ENCODE assay signal across 8 cellular contexts in genomic region chr10:15088428-15089261, GRCh38. TPM values are rescaled to one million over a fixed set of nuclear protein-coding genes. Genes with fewer than 3 reads are reported as not detected.
DNase-seq lines count a peak whose midpoint lies in the region; ATAC-seq, FAIRE-seq and TF ChIP-seq lines count a peak whose summit lies in the region.

Gene ACBD7 (minus strand): TSS chr10:15088776. CDS start chr10:15088728, 48 bp downstream.

- CTCF ChIA-PET in BJ (lab: Yijun Ruan, JAX) = no interaction called here

- H3K4me3 ChIP-seq in BJ (ENCODE audit: low read depth, low read length) (peak within 1 kb of the TSS; percentile 71), duodenal mucosa (ENCODE audit: low read depth in 1 of 2, low read length in 2 of 2) (peak within 1 kb of the TSS; percentile 73 to 77), lower lobe of right lung (peak within 1 kb of the TSS; percentile 72)

- peak within 1 kb of the TSS; percentile 20 for H3K27ac ChIP-seq in duodenal mucosa (ENCODE audit: low read depth, low read length)
- H3K27ac ChIP-seq in lower lobe of right lung = no peak within 1 kb of the TSS

- ATAC-seq in HG03378 (IDR thresholded peaks at IDR 0.05; ENCODE audit: unreplicated experiment) = peak; percentile 78
- ATAC-seq in lower lobe of right lung = peak; percentile 97 to 98

- H3K9me3 ChIP-seq in duodenal mucosa (ENCODE audit: control insufficient read depth in 1 of 2, low read length in 2 of 2) (no peaks in the 10 kb centered on the region), lower lobe of right lung (no peaks in the 10 kb centered on the region)

- peak; percentile 23 for DNase-seq in BJ (ENCODE audit: low read depth)
- peak; percentile 83 for DNase-seq in GM19239 (ENCODE audit: insufficient read length, low spot score)
- peak; percentile 24 for DNase-seq in NCI-H524 treated with DMSO at 0.1 percent for 48 hours (lab: John Stamatoyannopoulos, UW)
- peak; percentile 66 to 69 for DNase-seq in activated CD4-positive, alpha-beta T cell treated with anti-CD3 and anti-CD28 coated beads, Interleukin-2, amount 50 U/mL, for 4 hours
- peak; percentile 83 for DNase-seq in lower lobe of right lung
- peak; percentile 25 to 66 (median 51) for DNase-seq in stimulated activated CD4-positive, alpha-beta T cell treated with anti-CD3 and anti-CD28 coated beads, TNF-alpha, amount 100 ng/mL, for 1 hour (ENCODE audit: low read depth in 3 of 3, low spot score in 1 of 3)

- no peak within 1 kb of the TSS for H3K9ac ChIP-seq in duodenal mucosa (ENCODE audit: low read depth in 1 of 2, low read length in 2 of 2)

- peak; percentile 72 for FAIRE-seq in GM19239 (lab: Jason Lieb, UNC)

- H3K27me3 ChIP-seq in BJ (ENCODE audit: control insufficient read depth, insufficient read depth, low read length) (no peaks in the 10 kb centered on the region), duodenal mucosa (ENCODE audit: control insufficient read depth in 1 of 2, insufficient read depth in 2 of 2, low read length in 2 of 2) (peaks cover 0 to 3% of the 10 kb centered on the region in 2 donors), lower lobe of right lung (ENCODE audit: low read depth) (peaks cover 6% of the 10 kb centered on the region)

- TF ChIP-seq CTCF in BJ (IDR thresholded peaks at IDR 0.05; ENCODE audit: insufficient read depth, low read depth, low read length) = peak; percentile 27; the same call in 1 of the 2 replicates
- peak; percentile 68 for TF ChIP-seq CTCF in lower lobe of right lung (IDR thresholded peaks at IDR 0.05)

- intact Hi-C loops in lower lobe of right lung (cut with DNase I) = no loop called here

- no peaks in the 10 kb centered on the region for H3K36me3 ChIP-seq in BJ (ENCODE audit: control insufficient read depth, insufficient read depth, low read length)
- H3K36me3 ChIP-seq in duodenal mucosa (ENCODE audit: control insufficient read depth in 1 of 2, insufficient read depth in 2 of 2, low read length in 2 of 2) = no peaks in the 10 kb centered on the region
- H3K36me3 ChIP-seq in lower lobe of right lung = no peaks in the 10 kb centered on the region

- POLR2A ChIA-PET in BJ (lab: Charles Lee) = no interaction called here

- H3K4me1 ChIP-seq in duodenal mucosa (ENCODE audit: control insufficient read depth in 1 of 2, insufficient read depth in 2 of 2, low read length in 2 of 2) = peaks cover 6 to 13% of the 10 kb centered on the region in 2 donors
- peaks cover 12% of the 10 kb centered on the region for H3K4me1 ChIP-seq in lower lobe of right lung

RNA-seq across cellular contexts. Expression of gene ACBD7, which starts in this region (rescaled TPM):
- 0.76 and 1.0 TPM in 2 replicates for polyA plus RNA-seq in BJ (2011; rRNA removed)
- 0.21 and 0.52 TPM in 2 replicates for polyA minus RNA-seq in BJ (2011; rRNA and poly(A)+ RNA removed)
- not detected for total RNA-seq in lower lobe of right lung

Comparison
In these comparisons a context has a peak if more than half of its experiments do, and no peak if none do; other contexts are left out.
1. Peak in DNase-seq, ATAC-seq and H3K4me3 ChIP-seq in lower lobe of right lung; RNA of the gene not detected or under 1 TPM.
2. DNase-seq: peak in every context shown above with its lines; median percentile 83 in GM19239; 83 in lower lobe of right lung; 68 in activated CD4-positive, alpha-beta T cell treated with anti-CD3 and anti-CD28 coated beads, Interleukin-2, amount 50 U/mL, for 4 hours; 51 in stimulated activated CD4-positive, alpha-beta T cell treated with anti-CD3 and anti-CD28 coated beads, TNF-alpha, amount 100 ng/mL, for 1 hour; 24 in NCI-H524 treated with DMSO at 0.1 percent for 48 hours; 23 in BJ.